8 cellular contexts compared by ENCODE assay signal in the genomic region with DNA sequence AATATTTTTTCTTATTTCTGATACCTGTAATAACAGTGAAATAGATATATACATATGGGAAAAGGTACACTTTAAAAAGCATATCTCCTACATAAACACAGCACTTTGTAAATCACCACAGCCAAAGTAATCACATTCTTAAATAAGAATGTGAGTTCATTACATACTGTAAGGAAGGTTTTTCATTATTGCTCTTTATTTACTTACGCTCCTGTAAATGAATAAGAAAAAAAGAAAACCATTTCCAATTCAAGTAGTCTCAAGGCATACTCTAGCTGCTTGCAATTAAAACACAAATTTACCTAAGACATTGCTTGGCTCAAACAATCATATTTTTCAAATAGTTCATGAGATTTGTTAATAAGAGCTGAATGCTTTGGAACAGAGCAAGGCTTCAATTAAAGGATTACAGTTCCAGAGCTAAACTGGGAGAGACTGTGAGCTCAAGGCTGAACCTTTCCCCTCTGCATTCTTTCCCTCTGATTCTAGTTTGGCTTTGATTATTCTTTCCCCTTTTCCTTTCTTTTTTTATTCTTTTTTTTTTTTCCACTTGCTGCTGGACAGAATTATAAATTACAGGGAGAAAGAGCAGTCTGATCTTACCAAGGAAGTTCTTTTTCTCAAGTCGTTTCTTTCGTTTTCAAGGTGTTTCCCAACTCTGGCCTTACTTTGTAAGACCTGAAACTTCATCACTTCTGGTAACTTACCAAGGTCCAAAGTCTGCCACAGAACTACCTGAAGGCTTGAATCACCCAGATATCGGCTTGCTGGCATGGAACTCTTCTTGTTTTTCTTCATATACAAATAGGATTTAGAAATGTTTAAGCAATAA.
DNase-seq lines count a peak whose midpoint lies in the region; ATAC-seq and TF ChIP-seq lines count a peak whose summit lies in the region.

No MANE protein-coding gene starts in this region.

- peaks cover 3% of the 10 kb centered on the region for H3K36me3 Mint-ChIP-seq in activated naive CD8-positive, alpha-beta T cell treated with anti-CD3 and anti-CD28 coated beads, Interleukin-2, amount 10 ng/mL, durations not matched to agents 7 days and 5 days

- no peaks in the 10 kb centered on the region for H3K27me3 Mint-ChIP-seq in activated naive CD8-positive, alpha-beta T cell treated with anti-CD3 and anti-CD28 coated beads, Interleukin-2, amount 10 ng/mL, durations not matched to agents 7 days and 5 days

- H3K27ac Mint-ChIP-seq in activated naive CD8-positive, alpha-beta T cell treated with anti-CD3 and anti-CD28 coated beads, Interleukin-2, amount 10 ng/mL, durations not matched to agents 7 days and 5 days: no peak overlapping the region

- peaks cover 0 to 10% of the 10 kb centered on the region in 2 donors for H3K4me1 ChIP-seq in left lung
- peaks cover 16% of the 10 kb centered on the region for H3K4me1 ChIP-seq in left ventricle myocardium inferior

- H3K4me3 Mint-ChIP-seq in activated naive CD8-positive, alpha-beta T cell treated with anti-CD3 and anti-CD28 coated beads, Interleukin-2, amount 10 ng/mL, durations not matched to agents 7 days and 5 days: peak overlapping the region; percentile 75

- H3K4me1 Mint-ChIP-seq in activated naive CD8-positive, alpha-beta T cell treated with anti-CD3 and anti-CD28 coated beads, Interleukin-2, amount 10 ng/mL, durations not matched to agents 7 days and 5 days: peaks cover 16% of the 10 kb centered on the region

- no peaks in the 10 kb centered on the region for H3K27me3 ChIP-seq in left lung
- H3K27me3 ChIP-seq in left ventricle myocardium inferior (ENCODE audit: low read depth): no peaks in the 10 kb centered on the region

- H3K4me3 ChIP-seq in left lung (no peak overlapping the region), left ventricle myocardium inferior (no peak overlapping the region)

- peaks cover under 1% of the 10 kb centered on the region for H3K9me3 Mint-ChIP-seq in activated naive CD8-positive, alpha-beta T cell treated with anti-CD3 and anti-CD28 coated beads, Interleukin-2, amount 10 ng/mL, durations not matched to agents 7 days and 5 days

- DNase-seq in AG20443 (ENCODE audit: low spot score): peak; percentile 33
- no peak for DNase-seq in activated naive CD8-positive, alpha-beta T cell treated with anti-CD3 and anti-CD28 coated beads, Interleukin-2, amount 10 ng/mL, durations not matched to agents 7 days and 5 days
- no peak for DNase-seq in left lung
- DNase-seq in NCI-H446 treated with DMSO at 0.1 percent for 48 hours (lab: John Stamatoyannopoulos, UW): no peak
- DNase-seq in NCI-H187 treated with DMSO at 0.1 percent for 48 hours (lab: John Stamatoyannopoulos, UW): no peak
- no peak for DNase-seq in NCI-H69 (lab: John Stamatoyannopoulos, UW)
- DNase-seq in left ventricle myocardium inferior: no peak

- H3K9me3 ChIP-seq in left lung: no peaks in the 10 kb centered on the region
- no peaks in the 10 kb centered on the region for H3K9me3 ChIP-seq in left ventricle myocardium inferior (replicated peaks)

- H3K27ac ChIP-seq in left lung (peak overlapping the region; percentile 23 to 59), left ventricle myocardium inferior (replicated peaks) (no peak overlapping the region)

- intact Hi-C loops in left lung (cut with DNase I): no loop called here
- intact Hi-C loops in left ventricle myocardium inferior (cut with micrococcal nuclease): no loop called here

- H3K36me3 ChIP-seq in left lung: no peaks in the 10 kb centered on the region
- no peaks in the 10 kb centered on the region for H3K36me3 ChIP-seq in left ventricle myocardium inferior

- no peak for TF ChIP-seq CTCF in left lung (IDR thresholded peaks at IDR 0.05)
- no peak for TF ChIP-seq CTCF in left ventricle myocardium inferior (IDR thresholded peaks at IDR 0.05; ENCODE audit: borderline replicate concordance)

- peak; percentile 57 for ATAC-seq in GM19467 (IDR thresholded peaks at IDR 0.05; ENCODE audit: unreplicated experiment)
- no peak for ATAC-seq in activated naive CD8-positive, alpha-beta T cell treated with anti-CD3 and anti-CD28 coated beads, Interleukin-2, amount 10 ng/mL, durations not matched to agents 7 days and 5 days (ENCODE audit: low read depth)
- ATAC-seq in left lung: peak; percentile 71

- POLR2A ChIA-PET in activated naive CD8-positive, alpha-beta T cell treated with anti-CD3 and anti-CD28 coated beads, Interleukin-2, amount 10 ng/mL, durations not matched to agents 7 days and 5 days (lab: Charles Lee): interaction anchor here (2.1 kb wide), 1 partner anchor 162 kb away, joined by 7 read pairs; no protein-coding TSS in a partner anchor
